21 cellular contexts compared by ENCODE assay signal in genomic region chr4:91826186-91826585, GRCh38.
DNase-seq lines count a peak whose midpoint lies in the region; ATAC-seq and TF ChIP-seq lines count a peak whose summit lies in the region.
"Had no signal": no experiment of that assay in that cellular context is flagged by ENCODE, and none has a peak within 500 bp of the region (broad histone marks: within the 10 kb centered on the region; RNA-seq: fewer than 3 reads in every experiment).

No MANE protein-coding gene starts in this region.

- BruUV-seq in MCF 10A (replicated peaks; lab: Mats Ljungman, UMichigan): no TSS peak

- no peak overlapping the region for H3K4me3 Mint-ChIP-seq in MCF 10A (ENCODE audit: unreplicated experiment)
- H3K4me3 Mint-ChIP-seq: activated naive CD8-positive, alpha-beta T cell treated with anti-CD3 and anti-CD28 coated beads, Interleukin-2, amount 50 U/mL, for 24 hours; activated T-helper 1 cell treated with anti-CD3 and anti-CD28 coated beads, Interleukin-12 subunit alpha, Interleukin-12 subunit beta, Interleukin-2, Interleukin-4 antibody, amounts not matched to agents 30 ng/mL and 10 ng/mL and 1 ng/mL, durations not matched to agents 14 hours and 24 hours and 36 hours had no signal

- TF ChIP-seq CTCF in MCF 10A (IDR thresholded peaks at IDR 0.05; ENCODE audit: unreplicated experiment) (no peak), breast epithelium (IDR thresholded peaks at IDR 0.05) (no peak), foreskin keratinocyte (conservative IDR thresholded peaks at IDR 0.05) (no peak), left lung (IDR thresholded peaks at IDR 0.05) (no peak)

- intact Hi-C loops in MCF 10A (cut with micrococcal nuclease) (no loop called here), breast epithelium (cut with DNase I; ENCODE audit: low total_unique reads) (no loop called here), left lung (cut with DNase I) (no loop called here)

- no peak overlapping the region for H3K27ac ChIP-seq in breast epithelium
- no peak overlapping the region for H3K27ac ChIP-seq in foreskin keratinocyte
- H3K27ac ChIP-seq in left lung: no peak overlapping the region
- H3K27ac ChIP-seq: BLaER1, SJCRH30, thoracic aorta had no signal

- DNase-seq in MCF 10A (ENCODE audit: unreplicated experiment) (peak; percentile 66), breast epithelium (ENCODE audit: low spot score in 2 of 2) (no peak), amniotic stem cell (lab: John Stamatoyannopoulos, UW) (peak; percentile 27), foreskin keratinocyte (peak; percentile 89 to 94), activated T-cell treated with anti-CD3 and anti-CD28 coated beads for 4 hours (no peak), left lung (no peak)
- no peak for DNase-seq in activated CD4-positive, CD25-positive, alpha-beta regulatory T cell (lab: John Stamatoyannopoulos, UW)
- DNase-seq: 8988T; activated CD8-positive, alpha-beta memory T cell treated with anti-CD3 and anti-CD28 coated beads for 24 hours; activated naive CD8-positive, alpha-beta T cell treated with anti-CD3 and anti-CD28 coated beads, Interleukin-2, amount 50 U/mL, for 24 hours; GDM1; NCI-H1048; NCI-H2081 treated with DMSO at 0.1 percent for 48 hours; NCI-H526; SJCRH30 had no signal

- TF ChIP-seq POLR2A in breast epithelium (IDR thresholded peaks at IDR 0.05): no peak

- ATAC-seq in foreskin keratinocyte (peak; percentile 98), left lung (no peak), HG02588 (IDR thresholded peaks at IDR 0.05; ENCODE audit: unreplicated experiment) (no peak)
- ATAC-seq: activated CD4-positive, CD25-positive, alpha-beta regulatory T cell treated with anti-CD3 and anti-CD28 coated beads, Interleukin-2, amount 50 U/mL, for 24 hours; activated naive CD8-positive, alpha-beta T cell treated with anti-CD3 and anti-CD28 coated beads, Interleukin-2, amount 50 U/mL, for 24 hours; left lobe of liver had no signal

- CTCF ChIA-PET in MCF 10A (lab: Yijun Ruan, JAX): no interaction called here

- peaks cover 18% of the 10 kb centered on the region for H3K4me1 Mint-ChIP-seq in MCF 10A (ENCODE audit: insufficient read depth, unreplicated experiment)
- H3K4me1 Mint-ChIP-seq: activated naive CD8-positive, alpha-beta T cell treated with anti-CD3 and anti-CD28 coated beads, Interleukin-2, amount 50 U/mL, for 24 hours had no signal

- no peaks in the 10 kb centered on the region for H3K27me3 ChIP-seq in breast epithelium
- no peaks in the 10 kb centered on the region for H3K27me3 ChIP-seq in foreskin keratinocyte
- no peaks in the 10 kb centered on the region for H3K27me3 ChIP-seq in left lung
- H3K27me3 ChIP-seq: BLaER1, SJCRH30 had no signal

- H3K9me3 ChIP-seq in breast epithelium: peaks cover 8 to 32% of the 10 kb centered on the region in 2 donors
- peaks cover 0 to 42% of the 10 kb centered on the region in 2 donors for H3K9me3 ChIP-seq in left lung
- H3K9me3 ChIP-seq: SJCRH30 had no signal

- H3K27me3 Mint-ChIP-seq in MCF 10A (ENCODE audit: insufficient read depth, unreplicated experiment): no peaks in the 10 kb centered on the region
- H3K27me3 Mint-ChIP-seq: activated naive CD8-positive, alpha-beta T cell treated with anti-CD3 and anti-CD28 coated beads, Interleukin-2, amount 50 U/mL, for 24 hours had no signal

- POLR2A ChIA-PET in MCF 10A (lab: Yijun Ruan, JAX): no interaction called here

- H3K36me3 ChIP-seq in breast epithelium: no peaks in the 10 kb centered on the region
- no peaks in the 10 kb centered on the region for H3K36me3 ChIP-seq in left lung
- H3K36me3 ChIP-seq: BLaER1, SJCRH30, thoracic aorta had no signal

- H3K4me1 ChIP-seq in breast epithelium: no peaks in the 10 kb centered on the region
- peaks cover 9% of the 10 kb centered on the region for H3K4me1 ChIP-seq in foreskin keratinocyte
- H3K4me1 ChIP-seq in left lung: no peaks in the 10 kb centered on the region
- H3K4me1 ChIP-seq: BLaER1, SJCRH30 had no signal

- H3K27ac Mint-ChIP-seq in MCF 10A (ENCODE audit: low read depth, unreplicated experiment): no peak overlapping the region
- H3K27ac Mint-ChIP-seq: activated naive CD8-positive, alpha-beta T cell treated with anti-CD3 and anti-CD28 coated beads, Interleukin-2, amount 50 U/mL, for 24 hours; activated T-helper 1 cell treated with anti-CD3 and anti-CD28 coated beads, Interleukin-12 subunit alpha, Interleukin-12 subunit beta, Interleukin-2, Interleukin-4 antibody, amounts not matched to agents 30 ng/mL and 10 ng/mL and 1 ng/mL, durations not matched to agents 14 hours and 24 hours and 36 hours had no signal

- no peaks in the 10 kb centered on the region for H3K36me3 Mint-ChIP-seq in MCF 10A (ENCODE audit: insufficient read depth, unreplicated experiment)

- no peak overlapping the region for H3K4me3 ChIP-seq in breast epithelium
- no peak overlapping the region for H3K4me3 ChIP-seq in left lung
- H3K4me3 ChIP-seq: BLaER1, SJCRH30, thoracic aorta had no signal

- H3K9me3 Mint-ChIP-seq in MCF 10A (ENCODE audit: unreplicated experiment): peaks cover 7% of the 10 kb centered on the region

Comparison
In these comparisons a context has a peak if more than half of its experiments do, and no peak if none do; other contexts are left out.
1. DNase-seq: peak in MCF 10A (single experiment), amniotic stem cell (single experiment) and foreskin keratinocyte (2 of 2); none in breast epithelium (0 of 2), activated T-cell treated with anti-CD3 and anti-CD28 coated beads for 4 hours (single experiment), activated CD4-positive, CD25-positive, alpha-beta regulatory T cell (0 of 4) and left lung (0 of 2).